Comparison of ENCODE assay signal across 9 cellular contexts in the genomic region with DNA sequence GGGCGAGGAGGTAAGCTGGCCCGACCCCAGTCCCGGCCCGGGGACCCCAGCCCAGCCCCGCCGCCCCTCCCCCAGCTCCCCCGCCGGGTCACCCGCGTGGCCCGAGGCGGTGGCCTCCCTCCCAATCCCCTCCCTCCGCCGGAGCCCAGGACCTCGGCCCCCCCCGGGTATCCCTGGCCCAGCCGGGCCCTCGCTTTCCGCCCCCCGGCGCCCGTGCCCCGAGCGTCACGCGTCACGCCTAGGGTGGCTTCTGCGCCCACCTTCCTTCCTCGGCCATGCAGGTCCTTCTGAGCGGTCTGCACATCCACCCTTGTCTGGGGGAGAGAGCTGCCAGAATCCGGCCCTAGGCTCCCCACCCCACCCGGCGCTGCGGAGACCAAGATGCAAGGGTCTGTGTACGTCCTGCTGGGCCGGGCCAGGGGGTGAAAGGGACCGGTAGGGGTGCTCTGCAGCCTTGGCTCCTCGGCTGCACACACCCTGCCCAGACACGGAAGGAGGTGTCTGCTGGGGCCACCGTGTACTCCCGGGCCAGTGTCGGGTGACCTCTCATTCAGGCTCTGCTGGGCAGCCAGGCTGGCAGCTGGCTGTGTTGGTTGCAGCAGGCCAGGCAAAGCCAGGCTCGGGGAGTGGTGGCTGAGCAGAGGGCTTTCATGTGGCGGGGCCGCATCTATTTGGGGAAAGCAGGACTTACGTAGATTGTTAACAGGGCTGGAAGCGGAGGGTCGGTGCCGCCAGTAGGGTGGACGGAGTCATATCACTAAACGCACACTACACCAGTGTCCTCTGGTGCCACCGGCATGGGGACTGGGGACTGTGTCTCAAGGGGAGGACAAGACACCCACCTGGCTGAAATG. TPM values are rescaled to one million over a fixed set of nuclear protein-coding genes. Genes with fewer than 3 reads are reported as not detected.
A peak's percentile ranks its signal among the peaks of the same experiment; 100 is the strongest.
DNase-seq lines count a peak whose midpoint lies in the region; ATAC-seq, FAIRE-seq and TF ChIP-seq lines count a peak whose summit lies in the region.
"Had no signal": no experiment of that assay in that cellular context is flagged by ENCODE, and none has a peak within 500 bp of the region (broad histone marks: within the 10 kb centered on the region; RNA-seq: fewer than 3 reads in every experiment).

No MANE protein-coding gene starts in this region.

- TF ChIP-seq POLR2A in GM12891 (IDR thresholded peaks at IDR 0.05; ENCODE audit: low read depth, low read length) (no peak), erythroblast (IDR thresholded peaks at IDR 0.05; ENCODE audit: low read length) (no peak)

- peak; percentile 12 for ATAC-seq in activated CD8-positive, alpha-beta memory T cell treated with anti-CD3 and anti-CD28 coated beads, Interleukin-2, amount 10 ng/mL, durations not matched to agents 7 days and 5 days

- DNase-seq in T-helper 1 cell (no peak), foreskin melanocyte (no peak), GM12891 (ENCODE audit: insufficient read length, low spot score) (no peak), erythroblast (lab: John Stamatoyannopoulos, UW) (no peak)
- peak; percentile 35 for DNase-seq in activated CD8-positive, alpha-beta memory T cell treated with anti-CD3 and anti-CD28 coated beads, Interleukin-2, amount 10 ng/mL, durations not matched to agents 7 days and 5 days
- DNase-seq: DND-41 had no signal

- H3K9me3 Mint-ChIP-seq in T-helper 1 cell treated with Interleukin-12 subunit alpha and Interleukin-12 subunit beta and Interleukin-4 antibody, amounts not matched to agents 30 μg/mL and 1 μg/mL, for 36 hours = no peaks in the 10 kb centered on the region
- H3K9me3 Mint-ChIP-seq in activated CD8-positive, alpha-beta memory T cell treated with anti-CD3 and anti-CD28 coated beads, Interleukin-2, amount 10 ng/mL, durations not matched to agents 7 days and 5 days (ENCODE audit: low read depth) = no peaks in the 10 kb centered on the region

- H3K9ac ChIP-seq in iPS-20b (ENCODE audit: low read depth, low read length) (no peak overlapping the region), subcutaneous abdominal adipose tissue (ENCODE audit: low read length in 5 of 5) (no peak overlapping the region)

- H3K4me3 ChIP-seq in iPS-20b (ENCODE audit: low read length) (peak overlapping the region; percentile 59), subcutaneous abdominal adipose tissue (ENCODE audit: low read depth in 1 of 5, low read length in 5 of 5) (peak overlapping the region in 3 of 5 donors; percentile 2 to 51 (median 11))

- no peaks in the 10 kb centered on the region for H3K36me3 Mint-ChIP-seq in T-helper 1 cell treated with Interleukin-12 subunit alpha and Interleukin-12 subunit beta and Interleukin-4 antibody, amounts not matched to agents 30 μg/mL and 1 μg/mL, for 36 hours (ENCODE audit: low read depth)
- no peaks in the 10 kb centered on the region for H3K36me3 Mint-ChIP-seq in activated CD8-positive, alpha-beta memory T cell treated with anti-CD3 and anti-CD28 coated beads, Interleukin-2, amount 10 ng/mL, durations not matched to agents 7 days and 5 days

- peaks cover 5% of the 10 kb centered on the region for H3K4me1 Mint-ChIP-seq in T-helper 1 cell treated with Interleukin-12 subunit alpha and Interleukin-12 subunit beta and Interleukin-4 antibody, amounts not matched to agents 30 μg/mL and 1 μg/mL, for 36 hours (ENCODE audit: low read depth)
- H3K4me1 Mint-ChIP-seq in activated CD8-positive, alpha-beta memory T cell treated with anti-CD3 and anti-CD28 coated beads, Interleukin-2, amount 10 ng/mL, durations not matched to agents 7 days and 5 days = peaks cover 7% of the 10 kb centered on the region

- H3K27ac ChIP-seq in iPS-20b (ENCODE audit: low read length) = no peak overlapping the region
- no peak overlapping the region for H3K27ac ChIP-seq in subcutaneous abdominal adipose tissue (ENCODE audit: low read depth, low read length)

- H3K9me3 ChIP-seq in iPS-20b (ENCODE audit: insufficient read depth, low read depth, low read length) (no peaks in the 10 kb centered on the region), subcutaneous abdominal adipose tissue (ENCODE audit: control insufficient read depth in 5 of 5, low read length in 5 of 5) (no peaks in the 10 kb centered on the region)

- FAIRE-seq in GM12891 (lab: Jason Lieb, UNC) = no peak

- peaks cover 59% of the 10 kb centered on the region for H3K27me3 Mint-ChIP-seq in T-helper 1 cell treated with Interleukin-12 subunit alpha and Interleukin-12 subunit beta and Interleukin-4 antibody, amounts not matched to agents 30 μg/mL and 1 μg/mL, for 36 hours (ENCODE audit: low read depth)
- H3K27me3 Mint-ChIP-seq in activated CD8-positive, alpha-beta memory T cell treated with anti-CD3 and anti-CD28 coated beads, Interleukin-2, amount 10 ng/mL, durations not matched to agents 7 days and 5 days = peaks cover 59% of the 10 kb centered on the region

- H3K4me3 Mint-ChIP-seq in T-helper 1 cell treated with Interleukin-12 subunit alpha and Interleukin-12 subunit beta and Interleukin-4 antibody, amounts not matched to agents 30 μg/mL and 1 μg/mL, for 36 hours = peak overlapping the region; percentile 38
- H3K4me3 Mint-ChIP-seq in activated CD8-positive, alpha-beta memory T cell treated with anti-CD3 and anti-CD28 coated beads, Interleukin-2, amount 10 ng/mL, durations not matched to agents 7 days and 5 days = peak overlapping the region; percentile 45

- H3K36me3 ChIP-seq in iPS-20b (ENCODE audit: insufficient read depth, low read depth, low read length) (no peaks in the 10 kb centered on the region), subcutaneous abdominal adipose tissue (ENCODE audit: control insufficient read depth in 5 of 5, insufficient read depth in 5 of 5, low read length in 5 of 5) (no peaks in the 10 kb centered on the region)

- CTCF ChIA-PET in activated CD8-positive, alpha-beta memory T cell treated with anti-CD3 and anti-CD28 coated beads, Interleukin-2, amount 10 ng/mL, durations not matched to agents 7 days and 5 days (lab: Charles Lee) = interaction anchor here (1.1 kb wide), 1 partner anchor 113 kb away, joined by 3 read pairs; no protein-coding TSS in a partner anchor

- H3K27ac Mint-ChIP-seq in T-helper 1 cell treated with Interleukin-12 subunit alpha and Interleukin-12 subunit beta and Interleukin-4 antibody, amounts not matched to agents 30 μg/mL and 1 μg/mL, for 36 hours = no peak overlapping the region
- no peak overlapping the region for H3K27ac Mint-ChIP-seq in activated CD8-positive, alpha-beta memory T cell treated with anti-CD3 and anti-CD28 coated beads, Interleukin-2, amount 10 ng/mL, durations not matched to agents 7 days and 5 days

- H3K4me1 ChIP-seq in iPS-20b (ENCODE audit: insufficient read depth, low read length) (no peaks in the 10 kb centered on the region), subcutaneous abdominal adipose tissue (ENCODE audit: control insufficient read depth in 5 of 5, insufficient read depth in 5 of 5, low read length in 5 of 5) (peaks cover 0 to 20% (median 14%) of the 10 kb centered on the region in 5 donors)

- H3K27me3 ChIP-seq in iPS-20b (ENCODE audit: insufficient read depth, low read length) = peaks cover 52% of the 10 kb centered on the region
- peaks cover 26 to 48% (median 36%) of the 10 kb centered on the region in 5 donors for H3K27me3 ChIP-seq in subcutaneous abdominal adipose tissue (ENCODE audit: control insufficient read depth in 5 of 5, insufficient read depth in 4 of 5, low read length in 5 of 5)

TF ChIP-seq in GM12891, 5 proteins besides CTCF, POLR2A, EP300 and RAD21:
- TF ChIP-seq PAX5 (IDR thresholded peaks at IDR 0.05; ENCODE audit: insufficient read depth, low read length, severe bottlenecking) = no peak
- TF ChIP-seq POLR2AphosphoS5 (IDR thresholded peaks at IDR 0.05; ENCODE audit: low read depth, low read length) = no peak
- no peak for TF ChIP-seq SPI1 (IDR thresholded peaks at IDR 0.05; ENCODE audit: low read depth, low read length)
- TF ChIP-seq TAF1 (IDR thresholded peaks at IDR 0.05; ENCODE audit: low read depth, low read length) = no peak
- no peak for TF ChIP-seq POU2F2 (IDR thresholded peaks at IDR 0.05; ENCODE audit: low read depth, low read length)
TF ChIP-seq in GM12891: peak in this region for 0.

RNA-seq across cellular contexts. Expression of a gene that starts 0.8 kb away (rescaled TPM):
- total RNA-seq in activated CD8-positive, alpha-beta memory T cell treated with anti-CD3 and anti-CD28 coated beads, Interleukin-2, amount 10 ng/mL, durations not matched to agents 7 days and 5 days = 10 to 100 TPM; 23.9 to 35.5 TPM
- 4.4 TPM for polyA plus RNA-seq in GM12891 (2012; ENCODE audit: low read depth, missing spikeins)
